8 cellular contexts compared by ENCODE assay signal in the genomic region with DNA sequence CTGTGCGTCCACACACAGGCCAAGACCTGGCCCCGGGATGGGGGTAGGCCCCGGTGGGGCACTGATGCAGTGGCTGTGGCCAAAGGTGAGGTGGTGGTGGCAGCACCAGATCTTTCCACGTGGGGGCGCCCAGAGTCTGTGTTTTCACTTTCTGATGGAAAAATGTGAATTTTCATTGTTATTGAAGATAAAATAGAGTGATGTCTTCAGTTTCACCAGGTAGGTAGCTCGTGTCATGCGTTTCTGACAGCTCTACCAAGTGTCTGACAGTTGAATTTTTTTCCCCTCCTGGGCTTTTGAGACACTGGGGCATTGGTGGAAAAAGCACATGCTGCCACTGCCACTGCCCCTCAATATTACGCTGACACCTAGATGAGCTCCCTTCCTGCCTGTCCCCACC. TPM values are rescaled to one million over a fixed set of nuclear protein-coding genes. Genes with fewer than 3 reads are reported as not detected.
DNase-seq lines count a peak whose midpoint lies in the region; ATAC-seq and TF ChIP-seq lines count a peak whose summit lies in the region.

No MANE protein-coding gene starts in this region.

- H3K4me1 Mint-ChIP-seq in HFFc6 (ENCODE audit: low read depth): peaks cover 6% of the 10 kb centered on the region; the same call in 1 of the 2 replicates

- ATAC-seq in HG03097 (IDR thresholded peaks at IDR 0.05; ENCODE audit: low FRiP score, unreplicated experiment) (no peak), GM19452 (IDR thresholded peaks at IDR 0.05; ENCODE audit: unreplicated experiment) (no peak)

- no peaks in the 10 kb centered on the region; the same call in 1 of the 2 replicates for H3K27me3 Mint-ChIP-seq in HFFc6 (ENCODE audit: insufficient read depth)

- DNase-seq in COLO829 (ENCODE audit: low spot score) (peak; percentile 44), HFFc6 (peak; percentile 21), T-helper 2 cell (peak; percentile 37 to 57 (median 53)), amygdala (lab: John Stamatoyannopoulos, UW) (peak in 32 of 56 donors; percentile 2 to 71 (median 18)), hypothalamus (lab: John Stamatoyannopoulos, UW) (peak in 33 of 51 donors; percentile 8 to 65 (median 31))
- DNase-seq in stimulated activated CD4-positive, alpha-beta T cell treated with anti-CD3 and anti-CD28 coated beads, Interleukin-1b, Interleukin-23, amount 100 ng/mL, for 24 hours (ENCODE audit: low read depth in 4 of 4, low spot score in 1 of 4): peak; percentile 33 to 59 (median 46)

- H3K27ac Mint-ChIP-seq in HFFc6: no peak overlapping the region

- TF ChIP-seq CTCF in HFFc6 (IDR thresholded peaks at IDR 0.05): peak; percentile 94

- no peak overlapping the region for H3K4me3 Mint-ChIP-seq in HFFc6

- H3K9me3 Mint-ChIP-seq in HFFc6: no peaks in the 10 kb centered on the region

- no peaks in the 10 kb centered on the region for H3K36me3 Mint-ChIP-seq in HFFc6 (ENCODE audit: low read depth)

RNA-seq across cellular contexts. Expression of a gene that starts 40.0 kb away (rescaled TPM):
- 10 to 100 TPM; 34.9 to 54.2 (median 47.1) TPM for total RNA-seq in HFFc6 (2021; fragmentation: NEBNext Ultra II Directional; extraction: Animal tissue kit (Norgen Biotek cat#: 25700))

RNA-seq across cellular contexts. Expression of a gene that starts 49.6 kb away (rescaled TPM):
- total RNA-seq in HFFc6 (2021; fragmentation: NEBNext Ultra II Directional; extraction: Animal tissue kit (Norgen Biotek cat#: 25700)): 10 to 100 TPM in 5 of 6 experiments, 1 to 10 TPM in 1; 7.2 to 14.9 (median 13.0) TPM

RNA-seq across cellular contexts. Expression of a gene that starts 57.9 kb away (rescaled TPM):
- 10 to 100 TPM; 44.6 to 54.9 (median 49.6) TPM for total RNA-seq in HFFc6 (2021; fragmentation: NEBNext Ultra II Directional; extraction: Animal tissue kit (Norgen Biotek cat#: 25700))
